In genomic region chr1:100377590-100378361, GRCh38 we compare ENCODE assay signal across 11 cellular contexts. TPM values are rescaled to one million over a fixed set of nuclear protein-coding genes. Genes with fewer than 3 reads are reported as not detected.
DNase-seq lines count a peak whose midpoint lies in the region; ATAC-seq and TF ChIP-seq lines count a peak whose summit lies in the region.
"Had no signal": no experiment of that assay in that cellular context is flagged by ENCODE, and none has a peak within 500 bp of the region (broad histone marks: within the 10 kb centered on the region; RNA-seq: fewer than 3 reads in every experiment).

No MANE protein-coding gene starts in this region.

- no peaks in the 10 kb centered on the region for H4K20me1 ChIP-seq in KMS-11 (ENCODE audit: insufficient read depth)

- H3K9ac ChIP-seq in KMS-11: no peak overlapping the region

- no peaks in the 10 kb centered on the region for H3K27me3 Mint-ChIP-seq in CD8-positive, alpha-beta T cell (ENCODE audit: low read depth)

- POLR2A ChIA-PET in CD8-positive, alpha-beta T cell (lab: Charles Lee): interaction anchor here (0.8 kb wide), 1 partner anchor 47 kb away, joined by 3 read pairs; no protein-coding TSS in a partner anchor

- intact Hi-C loops in CD8-positive, alpha-beta T cell (cut with DNase I, micrococcal nuclease): loop anchor here in 1 of 2 experiments (1.0 to 2.0 kb wide), 2 partner anchors 9 to 13 kb away; no protein-coding TSS in a partner anchor
- intact Hi-C loops in spleen (cut with DNase I; ENCODE audit: low total_unique reads): no loop called here

- H3K4me3 ChIP-seq in CD8-positive, alpha-beta T cell (ENCODE audit: low read depth, low read length): no peak overlapping the region
- no peak overlapping the region for H3K4me3 ChIP-seq in KMS-11 (IDR thresholded peaks at IDR 0.05; ENCODE audit: insufficient read depth, low read depth, low read length)
- H3K4me3 ChIP-seq in upper lobe of left lung: no peak overlapping the region
- no peak overlapping the region for H3K4me3 ChIP-seq in spleen
- H3K4me3 ChIP-seq: mucosa of descending colon had no signal

- H3K27ac ChIP-seq in CD8-positive, alpha-beta T cell (ENCODE audit: low read depth, low read length): no peak overlapping the region
- H3K27ac ChIP-seq in KMS-11 (no peak overlapping the region; the same call in 1 of the 2 replicates), upper lobe of left lung (no peak overlapping the region), spleen (no peak overlapping the region)

- H3K36me3 Mint-ChIP-seq in CD8-positive, alpha-beta T cell: peaks cover 67% of the 10 kb centered on the region

- peak; percentile 39 for ATAC-seq in CD8-positive, alpha-beta T cell
- ATAC-seq in GM19025 (IDR thresholded peaks at IDR 0.05; ENCODE audit: low read depth, unreplicated experiment): peak; percentile 91
- peak; percentile 89 for ATAC-seq in HG02763 (IDR thresholded peaks at IDR 0.05; ENCODE audit: unreplicated experiment)
- no peak for ATAC-seq in upper lobe of left lung (ENCODE audit: low FRiP score in 2 of 2)
- ATAC-seq: mucosa of descending colon had no signal

- peak overlapping the region; percentile 63 for H3K27ac Mint-ChIP-seq in CD8-positive, alpha-beta T cell

- no peaks in the 10 kb centered on the region for H3K36me3 ChIP-seq in CD8-positive, alpha-beta T cell (ENCODE audit: insufficient read depth, low read length)
- H3K36me3 ChIP-seq in KMS-11 (ENCODE audit: insufficient read depth) (no peaks in the 10 kb centered on the region), upper lobe of left lung (peaks cover 0 to 2% (median 0%) of the 10 kb centered on the region in 4 donors), spleen (peaks cover 0 to 34% (median 0%) of the 10 kb centered on the region in 6 donors)

- CTCF ChIA-PET in CD8-positive, alpha-beta T cell (lab: Charles Lee): interaction anchor here (0.8 to 1.3 kb wide), 2 partner anchors 12 to 25 kb away, joined by 3 read pairs; no protein-coding TSS in a partner anchor

- no peaks in the 10 kb centered on the region for H3K27me3 ChIP-seq in CD8-positive, alpha-beta T cell (ENCODE audit: insufficient read depth, low read length)
- H3K27me3 ChIP-seq in KMS-11 (ENCODE audit: insufficient read depth, low read depth): no peaks in the 10 kb centered on the region
- H3K27me3 ChIP-seq in upper lobe of left lung: no peaks in the 10 kb centered on the region
- no peaks in the 10 kb centered on the region for H3K27me3 ChIP-seq in spleen (replicated peaks in 1 of 7)

- no peak overlapping the region for H2AFZ ChIP-seq in KMS-11 (ENCODE audit: low read depth)

- peaks cover 74% of the 10 kb centered on the region for H3K4me1 Mint-ChIP-seq in CD8-positive, alpha-beta T cell (ENCODE audit: low read depth)

- no peak for DNase-seq in CD8-positive, alpha-beta T cell
- DNase-seq in upper lobe of left lung (no peak), activated gamma-delta T cell treated with Interleukin-2 at 50 U/mL for 16 hours (no peak), spleen (no peak), SIG-M5 (lab: John Stamatoyannopoulos, UW) (no peak)
- DNase-seq: amniotic stem cell, mucosa of descending colon, NCI-H146 had no signal

- TF ChIP-seq POLR2A in upper lobe of left lung (IDR thresholded peaks at IDR 0.05) (no peak), spleen (IDR thresholded peaks at IDR 0.05) (no peak)

- no peaks in the 10 kb centered on the region for H3K9me3 ChIP-seq in CD8-positive, alpha-beta T cell (ENCODE audit: low read length)
- no peaks in the 10 kb centered on the region for H3K9me3 ChIP-seq in upper lobe of left lung
- H3K9me3 ChIP-seq in spleen: no peaks in the 10 kb centered on the region
- H3K9me3 ChIP-seq: mucosa of descending colon had no signal

- H3K9me3 Mint-ChIP-seq in CD8-positive, alpha-beta T cell: peaks cover 6% of the 10 kb centered on the region

- TF ChIP-seq EP300 in upper lobe of left lung (IDR thresholded peaks at IDR 0.05): no peak

- TF ChIP-seq CTCF in CD8-positive, alpha-beta T cell (IDR thresholded peaks at IDR 0.05): no peak
- no peak for TF ChIP-seq CTCF in KMS-11 (conservative IDR thresholded peaks at IDR 0.05; ENCODE audit: low read depth, low read length)
- no peak for TF ChIP-seq CTCF in upper lobe of left lung (IDR thresholded peaks at IDR 0.05)
- TF ChIP-seq CTCF in spleen (IDR thresholded peaks at IDR 0.05 in 8 of 11, conservative IDR thresholded peaks at IDR 0.05 in 3 of 11): no peak

- H3K4me2 ChIP-seq in KMS-11: peak overlapping the region; percentile 30

- H3K4me3 Mint-ChIP-seq in CD8-positive, alpha-beta T cell: peak overlapping the region; percentile 45

- H3K79me2 ChIP-seq in KMS-11 (ENCODE audit: insufficient read depth, low read depth): no peaks in the 10 kb centered on the region

- H3K4me1 ChIP-seq in CD8-positive, alpha-beta T cell (ENCODE audit: insufficient read depth, low read length): peaks cover 46% of the 10 kb centered on the region
- peaks cover 28% of the 10 kb centered on the region for H3K4me1 ChIP-seq in KMS-11 (ENCODE audit: low read depth, poor library complexity, severe bottlenecking)
- H3K4me1 ChIP-seq in upper lobe of left lung: peaks cover 0 to 4% (median 0%) of the 10 kb centered on the region in 4 donors
- H3K4me1 ChIP-seq in spleen: peaks cover 0 to 20% (median 3%) of the 10 kb centered on the region in 6 donors

RNA-seq across cellular contexts. Expression of gene CDC14A, which starts 25.5 kb away (rescaled TPM):
- 100 to 1,000 TPM; 136 to 144 TPM for total RNA-seq in CD8-positive, alpha-beta T cell
- total RNA-seq in upper lobe of left lung (10 to 100 TPM in 5 of 6 donors, 1 to 10 TPM in 1; 9.6 to 56.6 (median 22.1) TPM), spleen (10 to 100 TPM; 17.4 to 58.5 (median 31.3) TPM)
- 1 to 10 TPM; 3.8 to 4.5 (median 4.2) TPM for polyA plus RNA-seq in spleen

Comparison
In these comparisons a context has a peak if more than half of its experiments do, and no peak if none do; other contexts are left out.
1. ATAC-seq: peak in CD8-positive, alpha-beta T cell (single experiment), GM19025 (single experiment) and HG02763 (single experiment); none in upper lobe of left lung (0 of 2).